ENCODE assay signal across 22 cellular contexts in genomic region chr5:172543484-172544298, GRCh38.
DNase-seq lines count a peak whose midpoint lies in the region; TF ChIP-seq lines count a peak whose summit lies in the region.
"Had no signal": no experiment of that assay in that cellular context is flagged by ENCODE, and none has a peak within 500 bp of the region (broad histone marks: within the 10 kb centered on the region; RNA-seq: fewer than 3 reads in every experiment).

No MANE protein-coding gene starts in this region.

- CTCF ChIA-PET in GM10248 (lab: Yijun Ruan, JAX): no interaction called here

- POLR2A ChIA-PET in GM10248 (lab: Yijun Ruan, JAX): no interaction called here

- H3K4me1 Mint-ChIP-seq in type B pancreatic cell (ENCODE audit: unreplicated experiment): peaks cover 24% of the 10 kb centered on the region
- H3K4me1 Mint-ChIP-seq: activated CD4-positive, alpha-beta T cell treated with anti-CD3 and anti-CD28 coated beads, Interleukin-2, amount 10 ng/mL, durations not matched to agents 7 days and 5 days; B cell had no signal

- no peak overlapping the region for H3K27ac Mint-ChIP-seq in type B pancreatic cell
- H3K27ac Mint-ChIP-seq: activated CD4-positive, alpha-beta T cell treated with anti-CD3 and anti-CD28 coated beads, Interleukin-2, amount 10 ng/mL, durations not matched to agents 7 days and 5 days; activated T-helper 1 cell treated with anti-CD3 and anti-CD28 coated beads, Interleukin-12 subunit alpha, Interleukin-12 subunit beta, Interleukin-2, Interleukin-4 antibody, amounts not matched to agents 30 ng/mL and 10 ng/mL and 1 ng/mL, durations not matched to agents 14 hours and 24 hours and 36 hours; B cell; CD8-positive, alpha-beta T cell; progenitor cell of endocrine pancreas; stimulated activated naive CD8-positive, alpha-beta T cell treated with anti-CD3 and anti-CD28 coated beads, Interleukin-15, Interleukin-2, amounts not matched to agents 100 ng/mL and 50 ng/mL, for 24 hours had no signal

- peaks cover 17% of the 10 kb centered on the region for H3K27me3 Mint-ChIP-seq in type B pancreatic cell
- H3K27me3 Mint-ChIP-seq: activated CD4-positive, alpha-beta T cell treated with anti-CD3 and anti-CD28 coated beads, Interleukin-2, amount 10 ng/mL, durations not matched to agents 7 days and 5 days had no signal

- H3K4me3 Mint-ChIP-seq in type B pancreatic cell: no peak overlapping the region
- H3K4me3 Mint-ChIP-seq: activated CD4-positive, alpha-beta T cell treated with anti-CD3 and anti-CD28 coated beads, Interleukin-2, amount 10 ng/mL, durations not matched to agents 7 days and 5 days; activated T-helper 1 cell treated with anti-CD3 and anti-CD28 coated beads, Interleukin-12 subunit alpha, Interleukin-12 subunit beta, Interleukin-2, Interleukin-4 antibody, amounts not matched to agents 30 ng/mL and 10 ng/mL and 1 ng/mL, durations not matched to agents 14 hours and 24 hours and 36 hours; B cell; CD8-positive, alpha-beta T cell; stimulated activated naive CD8-positive, alpha-beta T cell treated with anti-CD3 and anti-CD28 coated beads, Interleukin-15, Interleukin-2, amounts not matched to agents 100 ng/mL and 50 ng/mL, for 24 hours had no signal

- H3K9me3 Mint-ChIP-seq in type B pancreatic cell: no peaks in the 10 kb centered on the region
- H3K9me3 Mint-ChIP-seq: activated CD4-positive, alpha-beta T cell treated with anti-CD3 and anti-CD28 coated beads, Interleukin-2, amount 10 ng/mL, durations not matched to agents 7 days and 5 days; activated T-helper 1 cell treated with anti-CD3 and anti-CD28 coated beads, Interleukin-12 subunit alpha, Interleukin-12 subunit beta, Interleukin-2, Interleukin-4 antibody, amounts not matched to agents 30 ng/mL and 10 ng/mL and 1 ng/mL, durations not matched to agents 14 hours and 24 hours and 36 hours; stimulated activated naive CD8-positive, alpha-beta T cell treated with anti-CD3 and anti-CD28 coated beads, Interleukin-15, Interleukin-2, amounts not matched to agents 100 ng/mL and 50 ng/mL, for 24 hours had no signal

- TF ChIP-seq CTCF in type B pancreatic cell (conservative IDR thresholded peaks at IDR 0.05) (no peak), GM10248 (IDR thresholded peaks at IDR 0.05; ENCODE audit: control extremely low read depth, extremely low read depth, low read depth, missing control alignments) (no peak)

- no peaks in the 10 kb centered on the region for H3K36me3 Mint-ChIP-seq in type B pancreatic cell
- H3K36me3 Mint-ChIP-seq: CD8-positive, alpha-beta T cell had no signal

- DNase-seq in activated effector memory CD4-positive, alpha-beta T cell treated with anti-CD3 and anti-CD28 coated beads, Interleukin-2, amount 50 U/mL, for 16 hours: peak; percentile 28
- DNase-seq in activated effector memory CD4-positive, alpha-beta T cell treated with Interleukin-2 at 50 U/mL for 16 hours: no peak
- DNase-seq in NCI-H524 treated with DMSO at 0.1 percent for 48 hours (lab: John Stamatoyannopoulos, UW) (peak; percentile 42), ecto neural progenitor cell (ENCODE audit: low spot score) (peak; percentile 39), type B pancreatic cell (ENCODE audit: extremely low spot score, unreplicated experiment) (peak; percentile 22), SIG-M5 treated with dmso at 0.1 percent for 504 hours (lab: John Stamatoyannopoulos, UW; ENCODE audit: unreplicated experiment) (no peak), GM10248 (ENCODE audit: extremely low spot score) (no peak), NCI-H1436 (lab: John Stamatoyannopoulos, UW) (no peak)
- DNase-seq: activated CD4-positive, alpha-beta T cell treated with anti-CD3 and anti-CD28 coated beads, Interleukin-2, amount 10 ng/mL, durations not matched to agents 7 days and 5 days; activated naive CD4-positive, alpha-beta T cell treated with anti-CD3 and anti-CD28 coated beads, Interleukin-2, amount 50 U/mL, for 16 hours; CD8-positive, alpha-beta T cell; foreskin melanocyte; H7; heart right ventricle; NCI-H1930; PC-3; SW 1271; T-helper 9 cell had no signal

Comparison
In these comparisons a context has a peak if more than half of its experiments do, and no peak if none do; other contexts are left out.
1. DNase-seq: peak in activated effector memory CD4-positive, alpha-beta T cell treated with anti-CD3 and anti-CD28 coated beads, Interleukin-2, amount 50 U/mL, for 16 hours (single experiment), NCI-H524 treated with DMSO at 0.1 percent for 48 hours (single experiment), ecto neural progenitor cell (single experiment) and type B pancreatic cell (single experiment); none in activated effector memory CD4-positive, alpha-beta T cell treated with Interleukin-2 at 50 U/mL for 16 hours (single experiment), SIG-M5 treated with dmso at 0.1 percent for 504 hours (single experiment), GM10248 (single experiment) and NCI-H1436 (single experiment).